In the genomic region with DNA sequence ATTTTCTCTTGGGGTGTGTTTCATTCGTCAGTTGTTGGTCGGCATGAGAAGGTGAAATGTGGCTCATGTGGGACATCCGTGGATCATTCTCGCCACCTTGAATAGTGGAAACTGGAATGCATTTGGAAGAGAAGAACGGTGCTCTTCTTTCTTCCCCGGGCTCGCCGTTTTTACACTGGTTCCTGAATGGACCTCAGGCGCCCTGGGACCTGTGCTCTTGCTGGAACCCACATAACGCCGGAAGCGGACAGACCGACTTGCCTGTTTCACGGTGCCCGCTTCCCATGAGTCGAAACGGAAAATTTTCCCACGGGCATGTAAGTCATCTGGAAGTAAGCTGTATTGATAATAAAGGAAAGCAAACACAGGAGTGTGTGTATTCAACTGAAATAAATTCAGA, we compare ENCODE assay signal across 7 cellular contexts. TPM values are rescaled to one million over a fixed set of nuclear protein-coding genes. Genes with fewer than 3 reads are reported as not detected.
"Had no signal": no experiment of that assay in that cellular context is flagged by ENCODE, and none has a peak within 500 bp of the region (broad histone marks: within the 10 kb centered on the region; RNA-seq: fewer than 3 reads in every experiment).

No MANE protein-coding gene starts in this region.

RNA-seq across cellular contexts. Expression of gene USP17L28, which starts 2.2 kb away (rescaled TPM):
- total RNA-seq: GM23248, GM23338, H1, H4, H7, H9, HFFc6 had no signal
- polyA plus RNA-seq: GM23248, GM23338, H1 had no signal

RNA-seq across cellular contexts. Expression of gene USP17L29, which starts 2.6 kb away (rescaled TPM):
- total RNA-seq: GM23248, GM23338, H1, H4, H7, H9, HFFc6 had no signal
- polyA plus RNA-seq: GM23248, GM23338, H1 had no signal

RNA-seq across cellular contexts. Expression of gene USP17L27, which starts 6.9 kb away (rescaled TPM):
- total RNA-seq: GM23248, GM23338, H1, H4, H7, H9, HFFc6 had no signal
- polyA plus RNA-seq: GM23248, GM23338, H1 had no signal

RNA-seq across cellular contexts. Expression of gene USP17L5, which starts 11.7 kb away (rescaled TPM):
- total RNA-seq: GM23248, GM23338, H1, H4, H7, H9, HFFc6 had no signal
- polyA plus RNA-seq: GM23248, GM23338, H1 had no signal

RNA-seq across cellular contexts. Expression of gene USP17L30, which starts 12.1 kb away (rescaled TPM):
- total RNA-seq: GM23248, GM23338, H1, H4, H7, H9, HFFc6 had no signal
- polyA plus RNA-seq: GM23248, GM23338, H1 had no signal
